21 cellular contexts compared by ENCODE assay signal in the genomic region with DNA sequence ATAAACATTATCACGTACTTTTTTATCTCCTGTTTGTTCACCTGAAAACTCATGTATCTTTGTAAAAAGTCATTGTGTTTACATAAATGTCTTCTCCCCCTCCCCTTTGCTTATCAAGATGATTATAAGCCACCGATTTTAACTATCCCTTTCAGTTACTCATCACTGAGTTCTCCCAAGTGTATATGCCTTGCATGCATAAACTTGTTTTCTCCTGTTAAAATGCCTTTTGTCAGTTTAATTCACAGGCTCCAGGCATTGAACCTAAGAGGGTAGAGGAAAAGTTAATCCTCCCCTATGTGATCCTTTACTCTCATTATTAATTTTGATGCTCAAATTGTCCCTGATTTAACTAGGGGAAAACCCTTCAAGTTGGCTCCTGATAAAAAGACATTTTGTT. TPM values are rescaled to one million over a fixed set of nuclear protein-coding genes. Genes with fewer than 3 reads are reported as not detected.
A peak's percentile ranks its signal among the peaks of the same experiment; 100 is the strongest.
DNase-seq lines count a peak whose midpoint lies in the region; ATAC-seq, FAIRE-seq and TF ChIP-seq lines count a peak whose summit lies in the region.
"Had no signal": no experiment of that assay in that cellular context is flagged by ENCODE, and none has a peak within 500 bp of the region (broad histone marks: within the 10 kb centered on the region; RNA-seq: fewer than 3 reads in every experiment).

No MANE protein-coding gene starts in this region.

- H3K9me3 ChIP-seq in A549 (no peaks in the 10 kb centered on the region), uterus (no peaks in the 10 kb centered on the region)
- H3K9me3 ChIP-seq: HAP-1 had no signal

- DNase-seq in A549 (ENCODE audit: low read depth in 1 of 2, low spot score in 1 of 2), result no peak
- peak; percentile 39 for DNase-seq in NCI-H1436 (lab: John Stamatoyannopoulos, UW)
- peak; percentile 65 for DNase-seq in NCI-H2171 treated with DMSO at 0.1 percent for 48 hours (lab: John Stamatoyannopoulos, UW)
- DNase-seq in epithelial cell of esophagus (ENCODE audit: low read depth), result peak; percentile 64
- DNase-seq in activated CD4-positive, alpha-beta T cell treated with anti-CD3 and anti-CD28 coated beads, Interleukin-2, amount 10 ng/mL, durations not matched to agents 24 days and 14 days, result no peak
- DNase-seq in NOMO-1 treated with DMSO at 0.1 percent for 48 hours (lab: John Stamatoyannopoulos, UW; ENCODE audit: unreplicated experiment), result no peak
- no peak for DNase-seq in uterus
- DNase-seq in NCI-H1417 treated with DMSO at 0.1 percent for 48 hours (lab: John Stamatoyannopoulos, UW), result no peak
- DNase-seq: 8988T; ACHN; CD8-positive, alpha-beta T cell; COR-L47; DMS153; EL had no signal

- TF ChIP-seq CTCF in A549 (IDR thresholded peaks at IDR 0.05) (no peak), epithelial cell of esophagus (IDR thresholded peaks at IDR 0.05; ENCODE audit: insufficient read depth, low read depth, low read length, missing control alignments) (no peak), uterus (IDR thresholded peaks at IDR 0.05) (no peak)

- H3K4me3 Mint-ChIP-seq in activated CD4-positive, alpha-beta T cell treated with anti-CD3 and anti-CD28 coated beads, Interleukin-2, amount 10 ng/mL, durations not matched to agents 24 days and 14 days, result no peak overlapping the region
- H3K4me3 Mint-ChIP-seq: B cell; CD14-positive monocyte; CD8-positive, alpha-beta T cell had no signal

- no peak overlapping the region for H3K27ac Mint-ChIP-seq in activated CD4-positive, alpha-beta T cell treated with anti-CD3 and anti-CD28 coated beads, Interleukin-2, amount 10 ng/mL, durations not matched to agents 24 days and 14 days
- H3K27ac Mint-ChIP-seq: B cell; CD14-positive monocyte; CD8-positive, alpha-beta T cell had no signal

- H3K4me3 ChIP-seq in A549, result no peak overlapping the region
- H3K4me3 ChIP-seq in epithelial cell of esophagus (ENCODE audit: low read length), result no peak overlapping the region
- no peak overlapping the region for H3K4me3 ChIP-seq in uterus
- H3K4me3 ChIP-seq: HAP-1 had no signal

- H3K27ac ChIP-seq in A549 (no peak overlapping the region), uterus (no peak overlapping the region)

- peak; percentile 43 for FAIRE-seq in A549 (lab: Jason Lieb, UNC)
- FAIRE-seq: D721Med, G401.6, GM12891, H1 had no signal

- H3K27me3 ChIP-seq in uterus, result no peaks in the 10 kb centered on the region

- no peak for TF ChIP-seq EP300 in A549 (IDR thresholded peaks at IDR 0.05)

- H3K36me3 ChIP-seq in uterus, result no peaks in the 10 kb centered on the region
- H3K36me3 ChIP-seq: HAP-1 had no signal

- intact Hi-C loops in activated CD4-positive, alpha-beta T cell treated with anti-CD3 and anti-CD28 coated beads, Interleukin-2, amount 10 ng/mL, durations not matched to agents 24 days and 14 days (cut with micrococcal nuclease), result no loop called here
- intact Hi-C loops in uterus (cut with DNase I; ENCODE audit: low total_unique reads), result no loop called here

- 66% methylated on average over 2 of the region's 2 CpGs for WGBS in A549 (ENCODE audit: missing lambda C conversion rate)

- no peak for TF ChIP-seq RAD21 in A549 (conservative IDR thresholded peaks at IDR 0.05 in 1 of 2, IDR thresholded peaks at IDR 0.05 in 1 of 2)

- no peak for ATAC-seq in A549
- ATAC-seq: CD8-positive, alpha-beta T cell had no signal

- no peaks in the 10 kb centered on the region for H3K9me3 Mint-ChIP-seq in activated CD4-positive, alpha-beta T cell treated with anti-CD3 and anti-CD28 coated beads, Interleukin-2, amount 10 ng/mL, durations not matched to agents 24 days and 14 days
- H3K9me3 Mint-ChIP-seq: CD14-positive monocyte; CD8-positive, alpha-beta T cell had no signal

- H3K4me1 ChIP-seq in A549 (no peaks in the 10 kb centered on the region), uterus (no peaks in the 10 kb centered on the region)
- H3K4me1 ChIP-seq: HAP-1 had no signal

- no peaks in the 10 kb centered on the region for H3K36me3 Mint-ChIP-seq in activated CD4-positive, alpha-beta T cell treated with anti-CD3 and anti-CD28 coated beads, Interleukin-2, amount 10 ng/mL, durations not matched to agents 24 days and 14 days (ENCODE audit: low read depth)
- H3K36me3 Mint-ChIP-seq: CD14-positive monocyte had no signal

- POLR2A ChIA-PET in A549 (lab: Yijun Ruan, JAX), result no interaction called here

- CTCF ChIA-PET in A549 (lab: Yijun Ruan, JAX), result interaction anchor here (1.4 kb wide), 1 partner anchor 12 kb away, joined by 4 read pairs; no protein-coding TSS in a partner anchor

- TF ChIP-seq POLR2A in A549 (IDR thresholded peaks at IDR 0.05; ENCODE audit: low read length) (no peak), uterus (IDR thresholded peaks at IDR 0.05) (no peak)

- H3K27me3 Mint-ChIP-seq in activated CD4-positive, alpha-beta T cell treated with anti-CD3 and anti-CD28 coated beads, Interleukin-2, amount 10 ng/mL, durations not matched to agents 24 days and 14 days, result peaks cover 2% of the 10 kb centered on the region

- H3K4me2 ChIP-seq in A549, result no peak overlapping the region

- no peaks in the 10 kb centered on the region for H3K4me1 Mint-ChIP-seq in activated CD4-positive, alpha-beta T cell treated with anti-CD3 and anti-CD28 coated beads, Interleukin-2, amount 10 ng/mL, durations not matched to agents 24 days and 14 days
- H3K4me1 Mint-ChIP-seq: CD14-positive monocyte had no signal

TF ChIP-seq in A549, 52 proteins besides CTCF, POLR2A, EP300 and RAD21:
- TF ChIP-seq, protein P1, sequence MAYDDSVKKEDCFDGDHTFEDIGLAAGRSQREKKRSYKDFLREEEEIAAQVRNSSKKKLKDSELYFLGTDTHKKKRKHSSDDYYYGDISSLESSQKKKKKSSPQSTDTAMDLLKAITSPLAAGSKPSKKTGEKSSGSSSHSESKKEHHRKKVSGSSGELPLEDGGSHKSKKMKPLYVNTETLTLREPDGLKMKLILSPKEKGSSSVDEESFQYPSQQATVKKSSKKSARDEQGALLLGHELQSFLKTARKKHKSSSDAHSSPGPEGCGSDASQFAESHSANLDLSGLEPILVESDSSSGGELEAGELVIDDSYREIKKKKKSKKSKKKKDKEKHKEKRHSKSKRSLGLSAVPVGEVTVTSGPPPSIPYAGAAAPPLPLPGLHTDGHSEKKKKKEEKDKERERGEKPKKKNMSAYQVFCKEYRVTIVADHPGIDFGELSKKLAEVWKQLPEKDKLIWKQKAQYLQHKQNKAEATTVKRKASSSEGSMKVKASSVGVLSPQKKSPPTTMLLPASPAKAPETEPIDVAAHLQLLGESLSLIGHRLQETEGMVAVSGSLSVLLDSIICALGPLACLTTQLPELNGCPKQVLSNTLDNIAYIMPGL (CRISPR knock-in tag; IDR thresholded peaks at IDR 0.05; ENCODE audit: borderline replicate concordance), result no peak
- TF ChIP-seq TP53 (CRISPR knock-in tag; IDR thresholded peaks at IDR 0.05) (no peak), HOXB13 (CRISPR knock-in tag; IDR thresholded peaks at IDR 0.05; ENCODE audit: low read depth) (no peak), EHMT2 (IDR thresholded peaks at IDR 0.05; ENCODE audit: low read depth) (no peak), MAFK (IDR thresholded peaks at IDR 0.05; ENCODE audit: partially characterized antibody) (no peak), FOXS1 (CRISPR knock-in tag; IDR thresholded peaks at IDR 0.05) (no peak), KDM1A (IDR thresholded peaks at IDR 0.05; ENCODE audit: low read depth) (no peak), BHLHE40 (IDR thresholded peaks at IDR 0.05; ENCODE audit: low read depth, low read length) (no peak), RFX5 (IDR thresholded peaks at IDR 0.05) (no peak), NPAS2 (CRISPR knock-in tag; IDR thresholded peaks at IDR 0.05; ENCODE audit: borderline replicate concordance) (no peak), FOSL2 (IDR thresholded peaks at IDR 0.05) (no peak), FOSL2 (CRISPR knock-in tag; IDR thresholded peaks at IDR 0.05) (no peak), ZSCAN20 (CRISPR knock-in tag; IDR thresholded peaks at IDR 0.05) (no peak), NFE2L2 (conservative IDR thresholded peaks at IDR 0.05; ENCODE audit: low read length) (no peak)

RNA-seq across cellular contexts. Expression of a gene that starts 24.2 kb away (rescaled TPM):
- polyA plus RNA-seq in A549 (2011; rRNA removed) (19.7 and 21.2 TPM in 2 replicates), A549 (2017; fragmentation: RNase III; extraction: RNeasy Plus Mini Kit Qiagen cat#74134 plus additional on column Dnase treatment) (11.5 to 11.8 TPM (median 11.7 TPM) in 3 replicates)
- polyA plus RNA-seq in A549 (2012; cell fraction: cytosol; rRNA removed), result 4.0 and 4.5 TPM in 2 replicates
- polyA plus RNA-seq in A549 (2012; cell fraction: nucleus; rRNA removed), result 1.6 and 2.4 TPM in 2 replicates
- polyA minus RNA-seq in A549 (2011; rRNA and poly(A)+ RNA removed), result 13.1 and 13.5 TPM in 2 replicates
- 0.24 and 0.58 TPM in 2 replicates for total RNA-seq in activated CD4-positive, alpha-beta T cell treated with anti-CD3 and anti-CD28 coated beads, Interleukin-2, amount 10 ng/mL, durations not matched to agents 24 days and 14 days
- 1 to 10 TPM in 2 of 4 donors, under 1 TPM in 2; 0.26 to 5.1 (median 1.3) TPM for total RNA-seq in uterus

Comparison
In these comparisons a context has a peak if more than half of its experiments do, and no peak if none do; other contexts are left out.
1. DNase-seq: peak in NCI-H1436 (single experiment), NCI-H2171 treated with DMSO at 0.1 percent for 48 hours (single experiment) and epithelial cell of esophagus (single experiment); none in A549 (0 of 2), activated CD4-positive, alpha-beta T cell treated with anti-CD3 and anti-CD28 coated beads, Interleukin-2, amount 10 ng/mL, durations not matched to agents 24 days and 14 days (single experiment), NOMO-1 treated with DMSO at 0.1 percent for 48 hours (single experiment), uterus (0 of 2) and NCI-H1417 treated with DMSO at 0.1 percent for 48 hours (single experiment).